Comparison of ENCODE assay signal across 19 cellular contexts in the genomic region with DNA sequence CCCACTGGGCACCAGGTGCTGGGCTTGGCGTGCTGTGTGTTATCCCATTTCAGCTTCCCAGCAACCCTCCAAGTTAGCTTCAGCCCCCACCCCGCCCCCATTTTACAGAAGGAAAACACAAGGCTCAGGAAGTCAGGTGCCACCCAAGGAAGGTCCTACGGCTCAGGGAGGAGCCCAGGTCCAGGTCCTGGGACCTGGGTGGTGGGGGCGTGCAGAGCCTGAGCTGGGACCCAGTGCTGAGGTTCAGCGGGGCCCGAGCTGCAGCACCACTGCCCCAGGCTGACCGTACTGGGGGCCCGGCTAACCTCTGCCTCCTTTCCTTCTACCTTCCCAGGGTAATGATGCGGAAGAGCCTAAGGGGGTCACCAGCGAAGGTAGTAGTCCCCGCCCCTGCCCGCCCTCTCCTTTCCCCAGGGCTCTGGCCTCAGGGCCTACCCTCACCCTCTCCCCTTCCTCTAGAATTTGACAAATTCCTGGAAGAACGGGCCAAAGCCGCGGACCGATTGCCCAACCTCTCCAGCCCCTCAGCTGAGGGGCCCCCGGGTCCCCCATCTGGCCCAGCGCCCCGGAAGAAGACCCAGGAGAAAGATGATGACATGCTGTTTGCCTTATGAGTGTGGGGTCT. TPM values are rescaled to one million over a fixed set of nuclear protein-coding genes. Genes with fewer than 3 reads are reported as not detected.
A peak's percentile ranks its signal among the peaks of the same experiment; 100 is the strongest.
DNase-seq lines count a peak whose midpoint lies in the region; FAIRE-seq and TF ChIP-seq lines count a peak whose summit lies in the region.
"Had no signal": no experiment of that assay in that cellular context is flagged by ENCODE, and none has a peak within 500 bp of the region (broad histone marks: within the 10 kb centered on the region; RNA-seq: fewer than 3 reads in every experiment).

No MANE protein-coding gene starts in this region.

- H3K36me3 ChIP-seq in OCI-LY1 (ENCODE audit: insufficient read depth, low read length), result peaks cover 16% of the 10 kb centered on the region
- peaks cover 0 to 10% of the 10 kb centered on the region in 2 donors for H3K36me3 ChIP-seq in neuronal stem cell (replicated peaks in 1 of 2; ENCODE audit: control insufficient read depth in 2 of 2, insufficient read depth in 2 of 2, low read length in 2 of 2)

- no peak overlapping the region for H3K14ac ChIP-seq in neuronal stem cell (ENCODE audit: low read length)

- H2BK5ac ChIP-seq in neuronal stem cell (ENCODE audit: low read length), result no peak overlapping the region

- H3K4me2 ChIP-seq in OCI-LY1 (ENCODE audit: low read length) (no peak overlapping the region), neuronal stem cell (ENCODE audit: insufficient read depth, low read length, poor library complexity, severe bottlenecking) (no peak overlapping the region)

- H4K91ac ChIP-seq in neuronal stem cell (ENCODE audit: low read depth, low read length, poor library complexity), result no peak overlapping the region

- H3K27ac ChIP-seq in OCI-LY1 (ENCODE audit: low read depth, low read length, poor library complexity, severe bottlenecking) (peak overlapping the region; percentile 80), neuronal stem cell (replicated peaks; ENCODE audit: low read length) (no peak overlapping the region)
- H3K27ac ChIP-seq: C4-2B, GM23248 had no signal

- no peaks in the 10 kb centered on the region for H3K27me3 ChIP-seq in OCI-LY1 (ENCODE audit: insufficient read depth, low read length)
- peaks cover 0 to 8% (median 0%) of the 10 kb centered on the region in 3 experiments for H3K27me3 ChIP-seq in neuronal stem cell (ENCODE audit: control insufficient read depth in 3 of 3, insufficient read depth in 3 of 3, low read depth in 1 of 3, low read length in 3 of 3)

- H3K23ac ChIP-seq in neuronal stem cell (ENCODE audit: low read depth, low read length, poor library complexity), result no peak overlapping the region

- H3K4me1 ChIP-seq in OCI-LY1 (ENCODE audit: insufficient read depth, low read length, severe bottlenecking) (peaks cover 61% of the 10 kb centered on the region), neuronal stem cell (ENCODE audit: control insufficient read depth in 2 of 2, insufficient read depth in 1 of 2, low read depth in 1 of 2, low read length in 2 of 2) (peaks cover 8 to 10% of the 10 kb centered on the region in 2 donors)

- no peak overlapping the region for H3K18ac ChIP-seq in neuronal stem cell (ENCODE audit: low read length)

- TF ChIP-seq CTCF in OCI-LY1 (IDR thresholded peaks at IDR 0.05; ENCODE audit: low read length), result no peak

- FAIRE-seq in urothelium cell line (lab: Jason Lieb, UNC), result peak; percentile 30
- FAIRE-seq: GM12878, GM19239, H1 had no signal

- no peaks in the 10 kb centered on the region for H3K79me1 ChIP-seq in neuronal stem cell (ENCODE audit: low read depth, low read length)

- no peak overlapping the region for H3K4ac ChIP-seq in neuronal stem cell (ENCODE audit: low read length)

- no peak overlapping the region for H3K9ac ChIP-seq in OCI-LY1 (ENCODE audit: low read length)
- H3K9ac ChIP-seq in neuronal stem cell (ENCODE audit: low read depth, low read length, poor library complexity), result peak overlapping the region; percentile 33
- H3K9ac ChIP-seq: GM23248 had no signal

- no peaks in the 10 kb centered on the region for H3K9me3 ChIP-seq in OCI-LY1 (ENCODE audit: low read length)
- H3K9me3 ChIP-seq in neuronal stem cell (replicated peaks in 1 of 2; ENCODE audit: control insufficient read depth in 2 of 2, insufficient read depth in 1 of 2, low read depth in 1 of 2, low read length in 2 of 2), result peaks cover 0 to 6% of the 10 kb centered on the region in 2 donors

- no peaks in the 10 kb centered on the region for H3F3A ChIP-seq in OCI-LY1 (ENCODE audit: insufficient read depth, low read length)

- no peak overlapping the region for H2BK120ac ChIP-seq in neuronal stem cell (ENCODE audit: low read depth, low read length)

- no peaks in the 10 kb centered on the region for H4K20me1 ChIP-seq in OCI-LY1 (ENCODE audit: insufficient read depth, low read length)

- no peak overlapping the region for H2AK5ac ChIP-seq in neuronal stem cell (ENCODE audit: low read depth, low read length)

- no peak overlapping the region for H2BK15ac ChIP-seq in neuronal stem cell (ENCODE audit: low read length)

- DNase-seq in ELF-1 (ENCODE audit: low read depth, low spot score), result peak; percentile 64
- DNase-seq in neuronal stem cell (ENCODE audit: low spot score), result no peak
- no peak for DNase-seq in urothelium cell line (ENCODE audit: low spot score)
- DNase-seq in activated CD4-positive, CD25-positive, alpha-beta regulatory T cell (lab: John Stamatoyannopoulos, UW), result no peak
- no peak for DNase-seq in glomerular visceral epithelial cell (ENCODE audit: extremely low spot score)
- no peak for DNase-seq in NCI-H2196 treated with DMSO at 0.1 percent for 48 hours (lab: John Stamatoyannopoulos, UW; ENCODE audit: unreplicated experiment)
- DNase-seq: Caco-2; CD4-positive, CD25-positive, alpha-beta regulatory T cell; DMS153; DND-41; GDM1; GM23248; H7; HCEC 1CT had no signal

- H2BK12ac ChIP-seq in neuronal stem cell (ENCODE audit: low read length), result no peak overlapping the region

- no peaks in the 10 kb centered on the region for H3K79me2 ChIP-seq in OCI-LY1 (ENCODE audit: insufficient read depth, low read length)

- no peaks in the 10 kb centered on the region for H3K9me2 ChIP-seq in OCI-LY1 (ENCODE audit: low read depth, low read length)

- H2AFZ ChIP-seq in OCI-LY1 (ENCODE audit: low read length) (no peak overlapping the region), neuronal stem cell (ENCODE audit: low read length) (no peak overlapping the region)
- H2AFZ ChIP-seq: GM23248 had no signal

- H4K8ac ChIP-seq in neuronal stem cell (ENCODE audit: low read depth, low read length), result no peak overlapping the region

- WGBS in neuronal stem cell (ENCODE audit: extremely low coverage in 2 of 2, insufficient read length in 2 of 2, insufficient replicate concordance in 1 of 2), 2 donors, result no CpG with 5 or more reads among the region's 19 CpGs

- H3K4me3 ChIP-seq in OCI-LY1 (ENCODE audit: low read depth, low read length, poor library complexity, severe bottlenecking) (no peak overlapping the region), neuronal stem cell (ENCODE audit: low read length in 2 of 2) (no peak overlapping the region)
- H3K4me3 ChIP-seq: GM12878, GM23248 had no signal

RNA-seq across cellular contexts. Expression of a gene that starts 34.2 kb away (rescaled TPM):
- 5.1 TPM for polyA plus RNA-seq in neuronal stem cell (2013, experiment 1 of 2)
- 5.5 TPM for polyA plus RNA-seq in neuronal stem cell (2013, experiment 2 of 2)

RNA-seq across cellular contexts. Expression of a gene that starts 47.0 kb away (rescaled TPM):
- 16.6 TPM for polyA plus RNA-seq in neuronal stem cell (2013, experiment 1 of 2)
- polyA plus RNA-seq in neuronal stem cell (2013, experiment 2 of 2), result 17.0 TPM

RNA-seq across cellular contexts. Expression of a gene that starts 53.2 kb away (rescaled TPM):
- polyA plus RNA-seq in neuronal stem cell (2013, experiment 1 of 2), result 43.8 TPM
- polyA plus RNA-seq in neuronal stem cell (2013, experiment 2 of 2), result 41.6 TPM
